Comparison of ENCODE assay signal across 31 cellular contexts in genomic region chr20:56274156-56274555, GRCh38. TPM values are rescaled to one million over a fixed set of nuclear protein-coding genes. Genes with fewer than 3 reads are reported as not detected.
"Had no signal": no experiment of that assay in that cellular context is flagged by ENCODE, and none has a peak within 500 bp of the region (broad histone marks: within the 10 kb centered on the region; RNA-seq: fewer than 3 reads in every experiment).

No MANE protein-coding gene starts in this region.

- H3K27me3 Mint-ChIP-seq: stimulated activated memory B cell treated with anti-CD40 and anti-IgM and Interleukin-4, amounts not matched to agents 10 μg/mL and 1 μg/mL and 100 μg/mL, for 72 hours; stimulated activated naive CD8-positive, alpha-beta T cell treated with anti-CD3 and anti-CD28 coated beads, Interleukin-15, Interleukin-2, amounts not matched to agents 100 ng/mL and 50 ng/mL, for 24 hours; type B pancreatic cell had no signal

- H3K27ac ChIP-seq: stomach, suprapubic skin, testis, thoracic aorta, thyroid gland, tibial artery, tibial nerve, transverse colon, upper lobe of left lung, upper lobe of right lung, uterus, vagina had no signal

- H3K27me3 ChIP-seq: suprapubic skin, testis, thyroid gland, tibial nerve, transverse colon, upper lobe of left lung, upper lobe of right lung, uterus, vagina had no signal

- H3K36me3 ChIP-seq: stomach, suprapubic skin, thoracic aorta, thyroid gland, tibial artery, tibial nerve, transverse colon, upper lobe of left lung, upper lobe of right lung, uterus, vagina had no signal

- H3K9me3 ChIP-seq: suprapubic skin, testis, thoracic aorta, thyroid gland, tibial artery, transverse colon, upper lobe of left lung, upper lobe of right lung, uterus, vagina had no signal

- DNase-seq: stimulated activated CD4-positive, alpha-beta T cell treated with anti-CD3 and anti-CD28 coated beads, Interleukin-2, amount 100 ng/mL, for 48 hours; stimulated activated CD4-positive, alpha-beta T cell treated with anti-CD3 and anti-CD28 coated beads, Interleukin-4, amount 100 ng/mL, for 1 hour; stimulated activated CD4-positive, alpha-beta T cell treated with anti-CD3 and anti-CD28 coated beads, Interleukin-4, amount 100 ng/mL, for 24 hours; stimulated activated CD4-positive, alpha-beta T cell treated with anti-CD3 and anti-CD28 coated beads, Interleukin-4, amount 100 ng/mL, for 4 hours; stimulated activated CD8-positive, alpha-beta memory T cell treated with anti-CD3 and anti-CD28 coated beads, Interleukin-4, amount 100 ng/mL, for 48 hours; stimulated activated naive B cell treated with anti-CD40 and anti-IgM and Interleukin-4, amounts not matched to agents 10 μg/mL and 1 μg/mL and 100 μg/mL, for 72 hours; stimulated activated naive CD4-positive, alpha-beta T cell; stimulated activated naive CD4-positive, alpha-beta T cell treated with Interleukin-2 at 50 U/mL for 16 hours; stimulated activated naive CD8-positive, alpha-beta T cell treated with anti-CD3 and anti-CD28 coated beads, Interleukin-15, Interleukin-2, amounts not matched to agents 100 U/mL and 50 U/mL, for 24 hours; stomach; substantia nigra; testis; thyroid gland; tibial artery; transverse colon; trophoblast cell; upper lobe of left lung; upper lobe of right lung; uterus had no signal

- H3K4me3 Mint-ChIP-seq: stimulated activated effector memory CD8-positive, alpha-beta T cell treated with anti-CD3 and anti-CD28 coated beads, Interleukin-12 subunit alpha, Interleukin-12 subunit beta, amount 100 ng/mL, for 72 hours; stimulated activated memory B cell treated with anti-CD40 and anti-IgM and Interleukin-4, amounts not matched to agents 10 μg/mL and 1 μg/mL and 100 μg/mL, for 72 hours; stimulated activated naive B cell treated with anti-CD40 and anti-IgM and Interleukin-4, amounts not matched to agents 10 μg/mL and 1 μg/mL and 100 μg/mL, for 72 hours; stimulated activated naive CD8-positive, alpha-beta T cell treated with anti-CD3 and anti-CD28 coated beads, Interleukin-15, Interleukin-2, amounts not matched to agents 100 ng/mL and 50 ng/mL, for 24 hours; type B pancreatic cell had no signal

- H3K4me3 ChIP-seq: stomach, suprapubic skin, testis, thoracic aorta, thyroid gland, tibial artery, tibial nerve, transverse colon, upper lobe of left lung, upper lobe of right lung, uterus, vagina had no signal

- H3K9me3 Mint-ChIP-seq: stimulated activated effector memory CD8-positive, alpha-beta T cell treated with anti-CD3 and anti-CD28 coated beads, Interleukin-12 subunit alpha, Interleukin-12 subunit beta, amount 100 ng/mL, for 72 hours; stimulated activated naive CD8-positive, alpha-beta T cell treated with anti-CD3 and anti-CD28 coated beads, Interleukin-15, Interleukin-2, amounts not matched to agents 100 ng/mL and 50 ng/mL, for 24 hours; type B pancreatic cell had no signal

- H3K27ac Mint-ChIP-seq: stimulated activated effector memory CD8-positive, alpha-beta T cell treated with anti-CD3 and anti-CD28 coated beads, Interleukin-12 subunit alpha, Interleukin-12 subunit beta, amount 100 ng/mL, for 72 hours; stimulated activated memory B cell treated with anti-CD40 and anti-IgM and Interleukin-4, amounts not matched to agents 10 μg/mL and 1 μg/mL and 100 μg/mL, for 72 hours; stimulated activated naive B cell treated with anti-CD40 and anti-IgM and Interleukin-4, amounts not matched to agents 10 μg/mL and 1 μg/mL and 100 μg/mL, for 72 hours; stimulated activated naive CD8-positive, alpha-beta T cell treated with anti-CD3 and anti-CD28 coated beads, Interleukin-15, Interleukin-2, amounts not matched to agents 100 ng/mL and 50 ng/mL, for 24 hours; type B pancreatic cell had no signal

- H3K4me1 Mint-ChIP-seq: stimulated activated effector memory CD8-positive, alpha-beta T cell treated with anti-CD3 and anti-CD28 coated beads, Interleukin-12 subunit alpha, Interleukin-12 subunit beta, amount 100 ng/mL, for 72 hours; stimulated activated memory B cell treated with anti-CD40 and anti-IgM and Interleukin-4, amounts not matched to agents 10 μg/mL and 1 μg/mL and 100 μg/mL, for 72 hours; stimulated activated naive B cell treated with anti-CD40 and anti-IgM and Interleukin-4, amounts not matched to agents 10 μg/mL and 1 μg/mL and 100 μg/mL, for 72 hours had no signal

- H3K4me1 ChIP-seq: stomach, suprapubic skin, testis, thyroid gland, tibial artery, tibial nerve, transverse colon, upper lobe of left lung, upper lobe of right lung, uterus, vagina had no signal

- H3K36me3 Mint-ChIP-seq: stimulated activated effector memory CD8-positive, alpha-beta T cell treated with anti-CD3 and anti-CD28 coated beads, Interleukin-12 subunit alpha, Interleukin-12 subunit beta, amount 100 ng/mL, for 72 hours; stimulated activated memory B cell treated with anti-CD40 and anti-IgM and Interleukin-4, amounts not matched to agents 10 μg/mL and 1 μg/mL and 100 μg/mL, for 72 hours; stimulated activated naive B cell treated with anti-CD40 and anti-IgM and Interleukin-4, amounts not matched to agents 10 μg/mL and 1 μg/mL and 100 μg/mL, for 72 hours; type B pancreatic cell had no signal

- ATAC-seq: stimulated activated effector memory CD8-positive, alpha-beta T cell treated with anti-CD3 and anti-CD28 coated beads, Interleukin-12 subunit alpha, Interleukin-12 subunit beta, amount 100 ng/mL, for 72 hours; stimulated activated memory B cell treated with anti-CD40 and anti-IgM and Interleukin-4, amounts not matched to agents 10 μg/mL and 1 μg/mL and 100 μg/mL, for 72 hours; stimulated activated naive B cell treated with anti-CD40 and anti-IgM and Interleukin-4, amounts not matched to agents 10 μg/mL and 1 μg/mL and 100 μg/mL, for 72 hours; stimulated activated naive CD8-positive, alpha-beta T cell treated with anti-CD3 and anti-CD28 coated beads, Interleukin-15, Interleukin-2, amounts not matched to agents 100 U/mL and 50 U/mL, for 24 hours; upper lobe of right lung had no signal

RNA-seq across cellular contexts. Expression of gene MC3R, which starts 25.6 kb away (rescaled TPM):
- total RNA-seq: stomach, subcutaneous adipose tissue, suprapubic skin, temporal lobe, testis, thoracic aorta, thyroid gland, tibial nerve, transverse colon, upper lobe of left lung, upper lobe of right lung, ureter, urinary bladder, uterus, vagina had no signal
- polyA plus RNA-seq: stomach, urinary bladder had no signal
